ENCODE assay signal across 33 cellular contexts in genomic region chr16:3785413-3785812, GRCh38.
"Had no signal": no experiment of that assay in that cellular context is flagged by ENCODE, and none has a peak within 500 bp of the region (broad histone marks: within the 10 kb centered on the region; RNA-seq: fewer than 3 reads in every experiment).

No MANE protein-coding gene starts in this region.

- H3K4me3 ChIP-seq: ascending aorta, breast epithelium, cardiac muscle cell, colonic mucosa, dorsolateral prefrontal cortex, esophagus muscularis mucosa, gastrocnemius medialis, heart left ventricle had no signal

- H3K36me3 ChIP-seq: breast epithelium had no signal

- DNase-seq: activated CD4-positive, alpha-beta memory T cell treated with anti-CD3 and anti-CD28 coated beads for 36 hours; activated CD4-positive, alpha-beta T cell treated with anti-CD3 and anti-CD28 coated beads for 36 hours; activated CD4-positive, alpha-beta T cell treated with anti-CD3 and anti-CD28 coated beads, Interleukin-2, amount 10 ng/mL, durations not matched to agents 24 days and 14 days; activated CD4-positive, CD25-positive, alpha-beta regulatory T cell; activated CD4-positive, CD25-positive, alpha-beta regulatory T cell treated with anti-CD3 and anti-CD28 coated beads, Interleukin-2, amount 50 U/mL, for 72 hours; activated CD8-positive, alpha-beta memory T cell treated with anti-CD3 and anti-CD28 coated beads, Interleukin-2, amount 10 ng/mL, durations not matched to agents 7 days and 5 days; activated CD8-positive, alpha-beta memory T cell treated with anti-CD3 and anti-CD28 coated beads, Interleukin-2, amount 50 U/mL, for 4 hours; activated CD8-positive, alpha-beta T cell treated with anti-CD3 and anti-CD28 coated beads, Interleukin-2, amount 10 ng/mL, durations not matched to agents 7 days and 5 days; activated effector memory CD4-positive, alpha-beta T cell treated with Interleukin-2 at 50 U/mL for 16 hours; activated gamma-delta T cell treated with Interleukin-2 at 50 U/mL for 16 hours; activated naive CD4-positive, alpha-beta T cell treated with Interleukin-2 at 50 U/mL for 16 hours; activated naive CD8-positive, alpha-beta T cell treated with anti-CD3 and anti-CD28 coated beads, Interleukin-2, amount 10 ng/mL, durations not matched to agents 7 days and 5 days; activated T-cell treated with anti-CD3 and anti-CD28 coated beads, Interleukin-2, amount 50 U/mL, for 1 hour; central memory CD4-positive, alpha-beta T cell; cerebellar nuclear complex; colonic mucosa; effector memory CD8-positive, alpha-beta T cell; erythroblast; foreskin keratinocyte; gastrocnemius medialis; glutamatergic neuron; heart left ventricle; T-helper 1 cell; T-helper 2 cell had no signal

- H3K4me3 Mint-ChIP-seq: activated CD4-positive, alpha-beta memory T cell treated with anti-CD3 and anti-CD28 coated beads for 36 hours; activated CD4-positive, alpha-beta T cell treated with anti-CD3 and anti-CD28 coated beads for 36 hours; activated CD4-positive, alpha-beta T cell treated with anti-CD3 and anti-CD28 coated beads, Interleukin-2, amount 10 ng/mL, durations not matched to agents 24 days and 14 days; activated CD8-positive, alpha-beta memory T cell treated with anti-CD3 and anti-CD28 coated beads, Interleukin-2, amount 10 ng/mL, durations not matched to agents 7 days and 5 days; activated CD8-positive, alpha-beta T cell treated with anti-CD3 and anti-CD28 coated beads, Interleukin-2, amount 10 ng/mL, durations not matched to agents 7 days and 5 days; activated naive CD8-positive, alpha-beta T cell treated with anti-CD3 and anti-CD28 coated beads, Interleukin-2, amount 10 ng/mL, durations not matched to agents 7 days and 5 days; activated T-helper 17 cell treated with anti-CD3 and anti-CD28 coated beads, Interleukin-2, amount 50 U/mL, for 72 hours; brain; dendritic cell treated with granulocyte-macrophage colony-stimulating factor and Interleukin-4, amounts not matched to agents 40 ng/mL and 50 ng/mL, for 4 days; effector memory CD8-positive, alpha-beta T cell had no signal

- H3K9me3 ChIP-seq: ascending aorta, breast epithelium, colonic mucosa, esophagus muscularis mucosa, gastrocnemius medialis, heart left ventricle had no signal

- H3K4me1 ChIP-seq: ascending aorta, breast epithelium, colonic mucosa, foreskin keratinocyte had no signal

- H3K27me3 Mint-ChIP-seq: activated CD4-positive, alpha-beta memory T cell treated with anti-CD3 and anti-CD28 coated beads for 36 hours; activated naive CD8-positive, alpha-beta T cell treated with anti-CD3 and anti-CD28 coated beads, Interleukin-2, amount 10 ng/mL, durations not matched to agents 7 days and 5 days; activated T-helper 17 cell treated with anti-CD3 and anti-CD28 coated beads, Interleukin-2, amount 50 U/mL, for 72 hours; brain; dendritic cell treated with granulocyte-macrophage colony-stimulating factor and Interleukin-4, amounts not matched to agents 40 ng/mL and 50 ng/mL, for 4 days; effector memory CD8-positive, alpha-beta T cell had no signal

- H3K27ac ChIP-seq: ascending aorta, breast epithelium, cardiac muscle cell, colonic mucosa, dorsolateral prefrontal cortex, esophagus muscularis mucosa, foreskin keratinocyte, gastrocnemius medialis, heart left ventricle had no signal

- H3K27me3 ChIP-seq: ascending aorta, breast epithelium, cardiac muscle cell, colonic mucosa, dorsolateral prefrontal cortex, esophagus muscularis mucosa, foreskin keratinocyte, gastrocnemius medialis, heart left ventricle had no signal

- H3K27ac Mint-ChIP-seq: activated CD4-positive, alpha-beta memory T cell treated with anti-CD3 and anti-CD28 coated beads for 36 hours; activated CD4-positive, alpha-beta T cell treated with anti-CD3 and anti-CD28 coated beads for 36 hours; activated CD4-positive, alpha-beta T cell treated with anti-CD3 and anti-CD28 coated beads, Interleukin-2, amount 10 ng/mL, durations not matched to agents 24 days and 14 days; activated CD8-positive, alpha-beta memory T cell treated with anti-CD3 and anti-CD28 coated beads, Interleukin-2, amount 10 ng/mL, durations not matched to agents 7 days and 5 days; activated CD8-positive, alpha-beta T cell treated with anti-CD3 and anti-CD28 coated beads, Interleukin-2, amount 10 ng/mL, durations not matched to agents 7 days and 5 days; activated naive CD4-positive, alpha-beta T cell treated with anti-CD3 and anti-CD28 coated beads, Interleukin-2, amount 50 U/mL, for 72 hours; activated naive CD8-positive, alpha-beta T cell treated with anti-CD3 and anti-CD28 coated beads, Interleukin-2, amount 10 ng/mL, durations not matched to agents 7 days and 5 days; activated T-helper 17 cell treated with anti-CD3 and anti-CD28 coated beads, Interleukin-2, amount 50 U/mL, for 72 hours; brain; dendritic cell treated with granulocyte-macrophage colony-stimulating factor and Interleukin-4, amounts not matched to agents 40 ng/mL and 50 ng/mL, for 4 days had no signal

- H3K9me3 Mint-ChIP-seq: activated CD4-positive, alpha-beta memory T cell treated with anti-CD3 and anti-CD28 coated beads for 36 hours; activated CD4-positive, alpha-beta T cell treated with anti-CD3 and anti-CD28 coated beads, Interleukin-2, amount 10 ng/mL, durations not matched to agents 24 days and 14 days; activated naive CD4-positive, alpha-beta T cell treated with anti-CD3 and anti-CD28 coated beads, Interleukin-2, amount 50 U/mL, for 72 hours; activated naive CD8-positive, alpha-beta T cell treated with anti-CD3 and anti-CD28 coated beads, Interleukin-2, amount 10 ng/mL, durations not matched to agents 7 days and 5 days; activated T-helper 17 cell treated with anti-CD3 and anti-CD28 coated beads, Interleukin-2, amount 50 U/mL, for 72 hours; brain; dendritic cell treated with granulocyte-macrophage colony-stimulating factor and Interleukin-4, amounts not matched to agents 40 ng/mL and 50 ng/mL, for 4 days; effector memory CD8-positive, alpha-beta T cell had no signal

- ATAC-seq: activated CD4-positive, alpha-beta T cell treated with anti-CD3 and anti-CD28 coated beads for 36 hours; activated CD8-positive, alpha-beta memory T cell treated with anti-CD3 and anti-CD28 coated beads, Interleukin-2, amount 10 ng/mL, durations not matched to agents 7 days and 5 days; activated CD8-positive, alpha-beta T cell treated with anti-CD3 and anti-CD28 coated beads, Interleukin-2, amount 10 ng/mL, durations not matched to agents 7 days and 5 days; activated naive CD4-positive, alpha-beta T cell treated with anti-CD3 and anti-CD28 coated beads, Interleukin-2, amount 50 U/mL, for 72 hours; activated T-helper 17 cell treated with anti-CD3 and anti-CD28 coated beads, Interleukin-2, amount 50 U/mL, for 72 hours; effector memory CD8-positive, alpha-beta T cell; foreskin keratinocyte; gastrocnemius medialis; heart left ventricle had no signal
